In genomic region chr11:121099364-121099763, GRCh38 we compare ENCODE assay signal across 33 cellular contexts.
"Had no signal": no experiment of that assay in that cellular context is flagged by ENCODE, and none has a peak within 500 bp of the region (broad histone marks: within the 10 kb centered on the region; RNA-seq: fewer than 3 reads in every experiment).

No MANE protein-coding gene starts in this region.

- H3K4me3 Mint-ChIP-seq: activated B cell treated with CpG ODN at 0.5 μM for 24 hours; activated CD4-positive, alpha-beta memory T cell treated with anti-CD3 and anti-CD28 coated beads for 36 hours; activated CD8-positive, alpha-beta memory T cell treated with anti-CD3 and anti-CD28 coated beads, Interleukin-2, amount 10 ng/mL, durations not matched to agents 7 days and 5 days; activated CD8-positive, alpha-beta T cell treated with anti-CD3 and anti-CD28 coated beads, Interleukin-2, amount 10 ng/mL, durations not matched to agents 7 days and 5 days; activated naive CD4-positive, alpha-beta T cell treated with anti-CD3 and anti-CD28 coated beads for 36 hours; activated naive CD4-positive, alpha-beta T cell treated with anti-CD3 and anti-CD28 coated beads, Interleukin-2, amount 50 U/mL, for 24 hours; activated naive CD8-positive, alpha-beta T cell treated with anti-CD3 and anti-CD28 coated beads for 36 hours; activated naive CD8-positive, alpha-beta T cell treated with anti-CD3 and anti-CD28 coated beads, Interleukin-2, amount 50 U/mL, for 24 hours; activated T-helper 1 cell treated with anti-CD3 and anti-CD28 coated beads, Interleukin-12 subunit alpha, Interleukin-12 subunit beta, Interleukin-2, Interleukin-4 antibody, amounts not matched to agents 30 ng/mL and 10 ng/mL and 1 ng/mL, durations not matched to agents 14 hours and 24 hours and 36 hours; T-helper 17 cell; T-helper 2 cell treated with Interferon-gamma antibody and Interleukin-4, amounts not matched to agents 5 μg/mL and 100 μg/mL, for 36 hours had no signal

- H3K27ac ChIP-seq: adrenal gland, body of pancreas, cardiac muscle cell, colonic mucosa, epithelial cell of prostate, WERI-Rb-1 had no signal

- H3K9me3 Mint-ChIP-seq: activated B cell treated with CpG ODN at 0.5 μM for 24 hours; activated CD4-positive, alpha-beta memory T cell treated with anti-CD3 and anti-CD28 coated beads for 36 hours; activated naive CD4-positive, alpha-beta T cell treated with anti-CD3 and anti-CD28 coated beads for 36 hours; activated naive CD4-positive, alpha-beta T cell treated with anti-CD3 and anti-CD28 coated beads, Interleukin-2, amount 50 U/mL, for 24 hours; activated naive CD8-positive, alpha-beta T cell treated with anti-CD3 and anti-CD28 coated beads for 36 hours; activated naive CD8-positive, alpha-beta T cell treated with anti-CD3 and anti-CD28 coated beads, Interleukin-2, amount 50 U/mL, for 24 hours; activated T-helper 1 cell treated with anti-CD3 and anti-CD28 coated beads, Interleukin-12 subunit alpha, Interleukin-12 subunit beta, Interleukin-2, Interleukin-4 antibody, amounts not matched to agents 30 ng/mL and 10 ng/mL and 1 ng/mL, durations not matched to agents 14 hours and 24 hours and 36 hours; activated T-helper 2 cell treated with anti-CD3 and anti-CD28 coated beads, Interferon-gamma antibody, Interleukin-2, Interleukin-4, amounts not matched to agents 10 μg/mL and 5 μg/mL and 100 μg/mL, durations not matched to agents 14 hours and 24 hours and 36 hours; T-helper 2 cell treated with Interferon-gamma antibody and Interleukin-4, amounts not matched to agents 5 μg/mL and 100 μg/mL, for 36 hours had no signal

- H3K27ac Mint-ChIP-seq: activated B cell treated with CpG ODN at 0.5 μM for 24 hours; activated CD4-positive, alpha-beta memory T cell treated with anti-CD3 and anti-CD28 coated beads for 36 hours; activated CD8-positive, alpha-beta memory T cell treated with anti-CD3 and anti-CD28 coated beads, Interleukin-2, amount 10 ng/mL, durations not matched to agents 7 days and 5 days; activated CD8-positive, alpha-beta T cell treated with anti-CD3 and anti-CD28 coated beads, Interleukin-2, amount 10 ng/mL, durations not matched to agents 7 days and 5 days; activated naive CD4-positive, alpha-beta T cell treated with anti-CD3 and anti-CD28 coated beads for 36 hours; activated naive CD4-positive, alpha-beta T cell treated with anti-CD3 and anti-CD28 coated beads, Interleukin-2, amount 50 U/mL, for 24 hours; activated naive CD8-positive, alpha-beta T cell treated with anti-CD3 and anti-CD28 coated beads for 36 hours; activated naive CD8-positive, alpha-beta T cell treated with anti-CD3 and anti-CD28 coated beads, Interleukin-2, amount 50 U/mL, for 24 hours; activated T-helper 1 cell treated with anti-CD3 and anti-CD28 coated beads, Interleukin-12 subunit alpha, Interleukin-12 subunit beta, Interleukin-2, Interleukin-4 antibody, amounts not matched to agents 30 ng/mL and 10 ng/mL and 1 ng/mL, durations not matched to agents 14 hours and 24 hours and 36 hours; activated T-helper 2 cell treated with anti-CD3 and anti-CD28 coated beads, Interferon-gamma antibody, Interleukin-2, Interleukin-4, amounts not matched to agents 10 μg/mL and 5 μg/mL and 100 μg/mL, durations not matched to agents 14 hours and 24 hours and 36 hours; T-helper 17 cell; T-helper 2 cell treated with Interferon-gamma antibody and Interleukin-4, amounts not matched to agents 5 μg/mL and 100 μg/mL, for 36 hours had no signal

- H3K4me3 ChIP-seq: adrenal gland, body of pancreas, cardiac muscle cell, colonic mucosa had no signal

- FAIRE-seq: endothelial cell of umbilical vein, frontal cortex had no signal

- H3K9me3 ChIP-seq: adrenal gland, body of pancreas, colonic mucosa had no signal

- ATAC-seq: activated CD4-positive, CD25-positive, alpha-beta regulatory T cell treated with anti-CD3 and anti-CD28 coated beads, Interleukin-2, amount 50 U/mL, for 24 hours; activated CD8-positive, alpha-beta memory T cell treated with anti-CD3 and anti-CD28 coated beads, Interleukin-2, amount 10 ng/mL, durations not matched to agents 7 days and 5 days; activated CD8-positive, alpha-beta T cell treated with anti-CD3 and anti-CD28 coated beads, Interleukin-2, amount 10 ng/mL, durations not matched to agents 7 days and 5 days; activated naive CD8-positive, alpha-beta T cell treated with anti-CD3 and anti-CD28 coated beads, Interleukin-2, amount 50 U/mL, for 24 hours; body of pancreas; T-helper 17 cell had no signal

- H3K27me3 Mint-ChIP-seq: activated CD4-positive, alpha-beta memory T cell treated with anti-CD3 and anti-CD28 coated beads for 36 hours; activated naive CD4-positive, alpha-beta T cell treated with anti-CD3 and anti-CD28 coated beads, Interleukin-2, amount 50 U/mL, for 24 hours; activated naive CD8-positive, alpha-beta T cell treated with anti-CD3 and anti-CD28 coated beads for 36 hours; activated naive CD8-positive, alpha-beta T cell treated with anti-CD3 and anti-CD28 coated beads, Interleukin-2, amount 50 U/mL, for 24 hours had no signal

- H3K36me3 Mint-ChIP-seq: activated CD4-positive, alpha-beta memory T cell treated with anti-CD3 and anti-CD28 coated beads for 36 hours; activated CD8-positive, alpha-beta memory T cell treated with anti-CD3 and anti-CD28 coated beads, Interleukin-2, amount 10 ng/mL, durations not matched to agents 7 days and 5 days; activated naive CD8-positive, alpha-beta T cell treated with anti-CD3 and anti-CD28 coated beads for 36 hours had no signal

- H3K36me3 ChIP-seq: adrenal gland, cardiac muscle cell, colonic mucosa, WERI-Rb-1 had no signal

- H3K4me1 ChIP-seq: adrenal gland, body of pancreas, colonic mucosa had no signal

- DNase-seq: activated B cell treated with CpG ODN at 0.5 μM for 24 hours; activated CD4-positive, alpha-beta memory T cell treated with anti-CD3 and anti-CD28 coated beads for 36 hours; activated CD4-positive, alpha-beta T cell treated with anti-CD3 and anti-CD28 coated beads for 48 hours; activated CD8-positive, alpha-beta memory T cell treated with anti-CD3 and anti-CD28 coated beads, Interleukin-2, amount 10 ng/mL, durations not matched to agents 7 days and 5 days; activated CD8-positive, alpha-beta memory T cell treated with anti-CD3 and anti-CD28 coated beads, Interleukin-2, amount 50 U/mL, for 4 hours; activated CD8-positive, alpha-beta T cell treated with anti-CD3 and anti-CD28 coated beads, Interleukin-2, amount 10 ng/mL, durations not matched to agents 7 days and 5 days; activated effector memory CD4-positive, alpha-beta T cell treated with anti-CD3 and anti-CD28 coated beads, Interleukin-2, amount 50 U/mL, for 16 hours; activated naive CD4-positive, alpha-beta T cell treated with anti-CD3 and anti-CD28 coated beads for 36 hours; activated naive CD8-positive, alpha-beta T cell treated with anti-CD3 and anti-CD28 coated beads for 36 hours; activated naive CD8-positive, alpha-beta T cell treated with anti-CD3 and anti-CD28 coated beads, Interleukin-2, amount 50 U/mL, for 24 hours; activated T-cell treated with anti-CD3 and anti-CD28 coated beads, Interleukin-2, amount 50 U/mL, for 1 hour; activated T-cell treated with anti-CD3 and anti-CD28 coated beads, Interleukin-2, amount 50 U/mL, for 48 hours; adrenal gland; amygdala; aorta; body of pancreas; central memory CD4-positive, alpha-beta T cell; cerebellar nuclear complex; colonic mucosa; effector CD8-positive, alpha-beta T cell; head of caudate nucleus; T-helper 17 cell; T1000; WERI-Rb-1 had no signal

- H3K27me3 ChIP-seq: adrenal gland, body of pancreas, cardiac muscle cell, colonic mucosa had no signal

- H3K4me1 Mint-ChIP-seq: activated B cell treated with CpG ODN at 0.5 μM for 24 hours; activated CD8-positive, alpha-beta memory T cell treated with anti-CD3 and anti-CD28 coated beads, Interleukin-2, amount 10 ng/mL, durations not matched to agents 7 days and 5 days; activated naive CD4-positive, alpha-beta T cell treated with anti-CD3 and anti-CD28 coated beads, Interleukin-2, amount 50 U/mL, for 24 hours; activated naive CD8-positive, alpha-beta T cell treated with anti-CD3 and anti-CD28 coated beads for 36 hours; activated naive CD8-positive, alpha-beta T cell treated with anti-CD3 and anti-CD28 coated beads, Interleukin-2, amount 50 U/mL, for 24 hours; T-helper 17 cell had no signal
